ENCODE assay signal across 16 cellular contexts in genomic region chr11:12461516-12461915, GRCh38.
A peak's percentile ranks its signal among the peaks of the same experiment; 100 is the strongest.
DNase-seq lines count a peak whose midpoint lies in the region; ATAC-seq and TF ChIP-seq lines count a peak whose summit lies in the region.
"Had no signal": no experiment of that assay in that cellular context is flagged by ENCODE, and none has a peak within 500 bp of the region (broad histone marks: within the 10 kb centered on the region; RNA-seq: fewer than 3 reads in every experiment).

No MANE protein-coding gene starts in this region.

- POLR2A ChIA-PET in HEK293T (lab: Yijun Ruan, JAX), result no interaction called here

- no peak overlapping the region for H3K9ac ChIP-seq in smooth muscle cell (ENCODE audit: low read depth)
- H3K9ac ChIP-seq: BLaER1 had no signal

- TF ChIP-seq CTCF in smooth muscle cell (IDR thresholded peaks at IDR 0.05; ENCODE audit: borderline replicate concordance, insufficient read depth, poor library complexity, severe bottlenecking), result no peak
- TF ChIP-seq CTCF in dorsolateral prefrontal cortex (IDR thresholded peaks at IDR 0.05 in 54 of 56, conservative IDR thresholded peaks at IDR 0.05 in 2 of 56; ENCODE audit: low read depth in 1 of 56, partially characterized antibody in 56 of 56), result no peak

- peaks cover 48% of the 10 kb centered on the region for H4K20me1 ChIP-seq in smooth muscle cell (ENCODE audit: low read depth)
- H4K20me1 ChIP-seq: BLaER1 had no signal

- peaks cover 8% of the 10 kb centered on the region for H3K36me3 ChIP-seq in smooth muscle cell (ENCODE audit: low read depth)
- H3K36me3 ChIP-seq: BLaER1, cardiac muscle cell, tibial artery had no signal

- H3K27me3 ChIP-seq in smooth muscle cell (ENCODE audit: low read depth) (no peaks in the 10 kb centered on the region), dorsolateral prefrontal cortex (no peaks in the 10 kb centered on the region)
- H3K27me3 ChIP-seq: BLaER1, cardiac muscle cell, tibial artery had no signal

- H3K79me2 ChIP-seq in smooth muscle cell (ENCODE audit: low read depth), result peaks cover 99% of the 10 kb centered on the region

- H3K4me2 ChIP-seq in smooth muscle cell, result no peak overlapping the region
- H3K4me2 ChIP-seq: BLaER1 had no signal

- H3K4me1 Mint-ChIP-seq in T-helper 17 cell, result no peaks in the 10 kb centered on the region

- H2AFZ ChIP-seq in smooth muscle cell (ENCODE audit: low read depth), result no peak overlapping the region

- H3K4me3 Mint-ChIP-seq in T-helper 17 cell, result no peak overlapping the region

- ATAC-seq in T-helper 17 cell (no peak), HG03520 (IDR thresholded peaks at IDR 0.05; ENCODE audit: unreplicated experiment) (no peak)
- ATAC-seq: left cardiac atrium, mucosa of descending colon had no signal

- H3K27me3 Mint-ChIP-seq in T-helper 17 cell, result peaks cover 15% of the 10 kb centered on the region

- intact Hi-C loops in dorsolateral prefrontal cortex (cut with DNase I), result no loop called here

- 92% methylated on average over 5 of the region's 5 CpGs for WGBS in smooth muscle cell (ENCODE audit: low lambda C conversion rate)

- H3K4me1 ChIP-seq in smooth muscle cell (ENCODE audit: low read depth), result peaks cover 17% of the 10 kb centered on the region
- H3K4me1 ChIP-seq: BLaER1 had no signal

- CTCF ChIA-PET in HEK293T (lab: Yijun Ruan, JAX), result no interaction called here

- DNase-seq in HEK293T (ENCODE audit: extremely low spot score) (peak; percentile 25), NCI-H146 treated with DMSO at 0.1 percent for 48 hours (lab: John Stamatoyannopoulos, UW; ENCODE audit: unreplicated experiment) (peak; percentile 22), RPMI8226 (peak; percentile 5), smooth muscle cell (lab: John Stamatoyannopoulos, UW; ENCODE audit: unreplicated experiment) (no peak), T-helper 17 cell (no peak), dorsolateral prefrontal cortex (no peak)
- DNase-seq: activated CD4-positive, CD25-positive, alpha-beta regulatory T cell; effector CD4-positive, alpha-beta T cell; KG1; left cardiac atrium; mucosa of descending colon; NCI-H1092; tibial artery had no signal

- peak overlapping the region; percentile 61 for H3K27ac ChIP-seq in smooth muscle cell (ENCODE audit: low read depth)
- H3K27ac ChIP-seq in dorsolateral prefrontal cortex, result peak overlapping the region in 19 of 59 donors; percentile 21 to 91 (median 68)
- H3K27ac ChIP-seq: BLaER1, cardiac muscle cell had no signal

- H3K36me3 Mint-ChIP-seq in T-helper 17 cell (ENCODE audit: low read depth), result no peaks in the 10 kb centered on the region

- no peaks in the 10 kb centered on the region for H3K9me3 ChIP-seq in smooth muscle cell (replicated peaks; ENCODE audit: low read depth)
- H3K9me3 ChIP-seq in T-helper 17 cell (ENCODE audit: control insufficient read depth, low read length, poor library complexity, severe bottlenecking), result peaks cover 5% of the 10 kb centered on the region

- H3F3A ChIP-seq in smooth muscle cell (ENCODE audit: low read depth), result no peaks in the 10 kb centered on the region

- H3K4me3 ChIP-seq in smooth muscle cell (no peak overlapping the region), dorsolateral prefrontal cortex (no peak overlapping the region)
- H3K4me3 ChIP-seq: BLaER1, cardiac muscle cell, mucosa of descending colon, tibial artery had no signal

- no peak overlapping the region for H3K27ac Mint-ChIP-seq in T-helper 17 cell

TF ChIP-seq in HEK293T, 16 proteins besides CTCF, POLR2A, EP300 and RAD21:
- 0 out of 2 replicates have a peak, but pooled peaks have one; percentile 23 for TF ChIP-seq PKNOX1 (IDR thresholded peaks at IDR 0.05)
- TF ChIP-seq ZNF384 (IDR thresholded peaks at IDR 0.05), result no peak

Comparison
In these comparisons a context has a peak if more than half of its experiments do, and no peak if none do; other contexts are left out.
1. DNase-seq: peak in HEK293T (single experiment), NCI-H146 treated with DMSO at 0.1 percent for 48 hours (single experiment) and RPMI8226 (single experiment); none in smooth muscle cell (single experiment), T-helper 17 cell (0 of 3) and dorsolateral prefrontal cortex (0 of 10).